In the genomic region with DNA sequence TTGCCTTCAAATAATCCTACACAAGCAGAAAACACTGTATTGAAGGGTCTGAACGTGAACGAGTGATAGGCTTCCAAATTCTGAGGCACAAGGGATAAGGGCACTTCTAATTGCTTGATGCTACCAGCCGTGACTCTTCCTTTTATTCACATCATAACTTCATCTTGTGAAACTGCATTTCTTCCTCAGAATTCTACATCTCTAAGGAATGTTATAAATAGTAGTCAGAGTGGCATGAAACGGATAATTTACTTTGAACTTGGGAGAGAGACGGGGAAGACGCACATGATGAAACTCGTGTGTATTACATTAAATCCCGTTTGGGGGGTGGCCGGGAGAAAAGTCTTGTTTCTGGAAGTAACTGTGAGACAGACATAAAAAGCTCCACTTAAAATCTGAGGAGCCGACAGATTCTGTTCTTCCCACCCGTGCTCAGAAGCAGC, we compare ENCODE assay signal across 8 cellular contexts. TPM values are rescaled to one million over a fixed set of nuclear protein-coding genes. Genes with fewer than 3 reads are reported as not detected.
DNase-seq lines count a peak whose midpoint lies in the region; ATAC-seq and TF ChIP-seq lines count a peak whose summit lies in the region.

No MANE protein-coding gene starts in this region.

- H3K27ac ChIP-seq in CD4-positive, alpha-beta T cell (ENCODE audit: low read depth, low read length), result peak overlapping the region; percentile 66

- intact Hi-C loops in CD4-positive, alpha-beta T cell (cut with DNase I, micrococcal nuclease), result loop anchor here (5.0 kb wide), 2 partner anchors 686 to 1911 kb away; a partner anchor contains a TSS

- H3K27me3 ChIP-seq in CD4-positive, alpha-beta T cell (ENCODE audit: control insufficient read depth, insufficient read depth, low read length), result no peaks in the 10 kb centered on the region

- H3K4me1 Mint-ChIP-seq in CD4-positive, alpha-beta T cell (ENCODE audit: low read depth), result peaks cover 71% of the 10 kb centered on the region
- H3K4me1 Mint-ChIP-seq in activated naive CD8-positive, alpha-beta T cell treated with anti-CD3 and anti-CD28 coated beads, Interleukin-2, amount 10 ng/mL, durations not matched to agents 7 days and 5 days, result peaks cover 38% of the 10 kb centered on the region
- peaks cover 30 to 45% of the 10 kb centered on the region in 2 donors for H3K4me1 Mint-ChIP-seq in stimulated activated naive B cell treated with anti-CD40 and anti-IgM and Interleukin-4, amounts not matched to agents 10 μg/mL and 1 μg/mL and 100 μg/mL, for 72 hours

- TF ChIP-seq CTCF in CD4-positive, alpha-beta T cell (IDR thresholded peaks at IDR 0.05), result no peak

- peaks cover 49% of the 10 kb centered on the region for H3K36me3 Mint-ChIP-seq in CD4-positive, alpha-beta T cell (ENCODE audit: low read depth)
- peaks cover 37% of the 10 kb centered on the region for H3K36me3 Mint-ChIP-seq in activated naive CD8-positive, alpha-beta T cell treated with anti-CD3 and anti-CD28 coated beads, Interleukin-2, amount 10 ng/mL, durations not matched to agents 7 days and 5 days
- peaks cover 18 to 34% of the 10 kb centered on the region in 2 donors for H3K36me3 Mint-ChIP-seq in stimulated activated naive B cell treated with anti-CD40 and anti-IgM and Interleukin-4, amounts not matched to agents 10 μg/mL and 1 μg/mL and 100 μg/mL, for 72 hours

- DNase-seq in CD4-positive, alpha-beta T cell, result no peak
- DNase-seq in HT1080 (ENCODE audit: low read depth), result peak; percentile 7
- no peak for DNase-seq in activated naive CD8-positive, alpha-beta T cell treated with anti-CD3 and anti-CD28 coated beads, Interleukin-2, amount 10 ng/mL, durations not matched to agents 7 days and 5 days
- DNase-seq in stimulated activated naive B cell treated with anti-CD40 and anti-IgM and Interleukin-4, amounts not matched to agents 10 μg/mL and 1 μg/mL and 100 μg/mL, for 72 hours, result no peak

- CTCF ChIA-PET in CD4-positive, alpha-beta T cell (lab: Charles Lee), result interaction anchor here (1.0 kb wide), 1 partner anchor 490 kb away, joined by 5 read pairs; a partner anchor contains a TSS

- peaks cover under 1% of the 10 kb centered on the region for H3K27me3 Mint-ChIP-seq in CD4-positive, alpha-beta T cell
- peaks cover 15% of the 10 kb centered on the region for H3K27me3 Mint-ChIP-seq in activated naive CD8-positive, alpha-beta T cell treated with anti-CD3 and anti-CD28 coated beads, Interleukin-2, amount 10 ng/mL, durations not matched to agents 7 days and 5 days
- peaks cover under 1 to 14% of the 10 kb centered on the region in 2 donors for H3K27me3 Mint-ChIP-seq in stimulated activated naive B cell treated with anti-CD40 and anti-IgM and Interleukin-4, amounts not matched to agents 10 μg/mL and 1 μg/mL and 100 μg/mL, for 72 hours

- no peak for ATAC-seq in CD4-positive, alpha-beta T cell (ENCODE audit: poor library complexity)
- ATAC-seq in activated naive CD8-positive, alpha-beta T cell treated with anti-CD3 and anti-CD28 coated beads, Interleukin-2, amount 10 ng/mL, durations not matched to agents 7 days and 5 days (ENCODE audit: low read depth), result no peak
- ATAC-seq in stimulated activated naive B cell treated with anti-CD40 and anti-IgM and Interleukin-4, amounts not matched to agents 10 μg/mL and 1 μg/mL and 100 μg/mL, for 72 hours (replicated peaks), result no peak
- no peak for ATAC-seq in GM19395 (IDR thresholded peaks at IDR 0.05; ENCODE audit: unreplicated experiment)
- no peak for ATAC-seq in GM19023 (IDR thresholded peaks at IDR 0.05; ENCODE audit: unreplicated experiment)
- ATAC-seq in GM21619 (IDR thresholded peaks at IDR 0.05; ENCODE audit: unreplicated experiment), result no peak

- POLR2A ChIA-PET in CD4-positive, alpha-beta T cell (lab: Charles Lee), result interaction anchor here (1.4 to 6.2 kb wide), 6 partner anchors 8 to 686 kb away, joined by 6 to 44 read pairs (median 11); a partner anchor contains a TSS
- POLR2A ChIA-PET in activated naive CD8-positive, alpha-beta T cell treated with anti-CD3 and anti-CD28 coated beads, Interleukin-2, amount 10 ng/mL, durations not matched to agents 7 days and 5 days (lab: Charles Lee), result interaction anchor here (0.8 to 2.0 kb wide), 6 partner anchors 9 to 655 kb away, joined by 3 to 14 read pairs (median 4); a partner anchor contains a TSS

- H3K4me3 ChIP-seq in iPS-11a (ENCODE audit: low read depth, low read length), result peak overlapping the region; percentile 82

- H3K9me3 Mint-ChIP-seq in CD4-positive, alpha-beta T cell, result no peaks in the 10 kb centered on the region
- no peaks in the 10 kb centered on the region for H3K9me3 Mint-ChIP-seq in activated naive CD8-positive, alpha-beta T cell treated with anti-CD3 and anti-CD28 coated beads, Interleukin-2, amount 10 ng/mL, durations not matched to agents 7 days and 5 days
- peaks cover 0 to 2% of the 10 kb centered on the region in 2 donors for H3K9me3 Mint-ChIP-seq in stimulated activated naive B cell treated with anti-CD40 and anti-IgM and Interleukin-4, amounts not matched to agents 10 μg/mL and 1 μg/mL and 100 μg/mL, for 72 hours

- no peaks in the 10 kb centered on the region for H3K9me3 ChIP-seq in CD4-positive, alpha-beta T cell (ENCODE audit: control insufficient read depth, low read length)

- H3K27ac Mint-ChIP-seq in CD4-positive, alpha-beta T cell, result peak overlapping the region; percentile 90
- H3K27ac Mint-ChIP-seq in activated naive CD8-positive, alpha-beta T cell treated with anti-CD3 and anti-CD28 coated beads, Interleukin-2, amount 10 ng/mL, durations not matched to agents 7 days and 5 days, result peak overlapping the region; percentile 87
- H3K27ac Mint-ChIP-seq in stimulated activated naive B cell treated with anti-CD40 and anti-IgM and Interleukin-4, amounts not matched to agents 10 μg/mL and 1 μg/mL and 100 μg/mL, for 72 hours, result peak overlapping the region; percentile 92

- peak overlapping the region; percentile 91 for H3K4me3 Mint-ChIP-seq in CD4-positive, alpha-beta T cell
- peak overlapping the region; percentile 92 for H3K4me3 Mint-ChIP-seq in activated naive CD8-positive, alpha-beta T cell treated with anti-CD3 and anti-CD28 coated beads, Interleukin-2, amount 10 ng/mL, durations not matched to agents 7 days and 5 days
- peak overlapping the region; percentile 87 to 89 for H3K4me3 Mint-ChIP-seq in stimulated activated naive B cell treated with anti-CD40 and anti-IgM and Interleukin-4, amounts not matched to agents 10 μg/mL and 1 μg/mL and 100 μg/mL, for 72 hours

RNA-seq across cellular contexts. Expression of a gene that starts 0.8 kb away (rescaled TPM):
- 10 to 100 TPM; 19.4 to 21.6 TPM for total RNA-seq in CD4-positive, alpha-beta T cell
- 126 and 149 TPM in 2 replicates for total RNA-seq in HT1080 (2014; rRNA removed; shearing (Covaris generic))
- polyA plus RNA-seq in HT1080 (2015; cell fraction: cytosol; rRNA removed), result 66.8 and 85.9 TPM in 2 replicates
- 29.9 and 33.2 TPM in 2 replicates for polyA plus RNA-seq in HT1080 (2015; cell fraction: nucleus; rRNA removed)
- total RNA-seq in activated naive CD8-positive, alpha-beta T cell treated with anti-CD3 and anti-CD28 coated beads, Interleukin-2, amount 10 ng/mL, durations not matched to agents 7 days and 5 days, result 10 to 100 TPM; 61.3 to 72.3 TPM
